ENCODE assay signal across 20 cellular contexts in genomic region chr13:40341086-40341471, GRCh38.
DNase-seq lines count a peak whose midpoint lies in the region; FAIRE-seq and TF ChIP-seq lines count a peak whose summit lies in the region.
"Had no signal": no experiment of that assay in that cellular context is flagged by ENCODE, and none has a peak within 500 bp of the region (broad histone marks: within the 10 kb centered on the region; RNA-seq: fewer than 3 reads in every experiment).

No MANE protein-coding gene starts in this region.

- H3K79me1 ChIP-seq in mesenchymal stem cell (replicated peaks; ENCODE audit: low read length, poor library complexity, severe bottlenecking) = no peaks in the 10 kb centered on the region

- H2BK120ac ChIP-seq in mesenchymal stem cell (ENCODE audit: low read depth, low read length) = no peak overlapping the region

- H3K14ac ChIP-seq in mesenchymal stem cell (ENCODE audit: low read length in 2 of 2) = no peak overlapping the region

- FAIRE-seq in urothelium cell line (lab: Jason Lieb, UNC) = no peak

- H2BK5ac ChIP-seq in mesenchymal stem cell (ENCODE audit: low read depth, low read length, poor library complexity, severe bottlenecking) = no peak overlapping the region

- TF ChIP-seq CTCF in choroid plexus epithelial cell (conservative IDR thresholded peaks at IDR 0.05; ENCODE audit: low read depth, low read length) (no peak), sigmoid colon (IDR thresholded peaks at IDR 0.05) (no peak)

- H3K23ac ChIP-seq in mesenchymal stem cell (ENCODE audit: low read length in 2 of 2) = no peak overlapping the region

- H3K36me3 ChIP-seq in HUES6 (ENCODE audit: control insufficient read depth, insufficient read depth, low read length) (no peaks in the 10 kb centered on the region), mesenchymal stem cell (ENCODE audit: control insufficient read depth in 1 of 2, insufficient read depth in 2 of 2, low read depth in 1 of 2, low read length in 2 of 2) (no peaks in the 10 kb centered on the region), sigmoid colon (no peaks in the 10 kb centered on the region)
- H3K36me3 ChIP-seq: esophagus squamous epithelium, suprapubic skin had no signal

- H4K8ac ChIP-seq in mesenchymal stem cell (ENCODE audit: low read length) = no peak overlapping the region

- H3K4me2 ChIP-seq in mesenchymal stem cell (ENCODE audit: low read length, poor library complexity, severe bottlenecking) = no peak overlapping the region

- DNase-seq in choroid plexus epithelial cell (ENCODE audit: low read depth) = peak; percentile 56
- no peak for DNase-seq in mesenchymal stem cell
- no peak for DNase-seq in sigmoid colon
- DNase-seq in DMS 273 treated with DMSO at 0.1 percent for 48 hours (lab: John Stamatoyannopoulos, UW) = no peak
- DNase-seq in activated gamma-delta T cell treated with Interleukin-2 at 50 U/mL for 16 hours = no peak
- no peak for DNase-seq in urothelium cell line (ENCODE audit: low spot score)
- no peak for DNase-seq in activated CD4-positive, alpha-beta T cell treated with anti-CD3 and anti-CD28 coated beads for 48 hours
- DNase-seq: activated CD4-positive, alpha-beta T cell treated with anti-CD3 and anti-CD28 coated beads for 1 hour; activated naive CD4-positive, alpha-beta T cell treated with anti-CD3 and anti-CD28 coated beads, Interleukin-2, amount 10 ng/mL, durations not matched to agents 7 days and 5 days; activated T-cell treated with anti-CD3 and anti-CD28 coated beads, Interleukin-2, amount 50 U/mL, for 48 hours; anterior cingulate cortex; effector CD4-positive, alpha-beta T cell; esophagus squamous epithelium; GDM1; H9; MV-4-11; NCI-H774 had no signal

- no peak overlapping the region for H2BK15ac ChIP-seq in mesenchymal stem cell (ENCODE audit: low read depth, poor library complexity, severe bottlenecking)

- no peak overlapping the region for H3K9ac ChIP-seq in HUES6 (ENCODE audit: low read length)
- H3K9ac ChIP-seq in mesenchymal stem cell (ENCODE audit: low read length) = no peak overlapping the region

- H2BK12ac ChIP-seq in mesenchymal stem cell (ENCODE audit: low read length in 2 of 2) = no peak overlapping the region

- H3K9me3 ChIP-seq in HUES6 (ENCODE audit: control insufficient read depth, insufficient read depth, low read depth, low read length) (no peaks in the 10 kb centered on the region; the same call in 1 of the 2 replicates), mesenchymal stem cell (ENCODE audit: control insufficient read depth, low read length) (no peaks in the 10 kb centered on the region), sigmoid colon (no peaks in the 10 kb centered on the region)
- H3K9me3 ChIP-seq: esophagus squamous epithelium, suprapubic skin had no signal

- intact Hi-C loops in sigmoid colon (cut with DNase I) = no loop called here

- H3K27me3 ChIP-seq in HUES6 (ENCODE audit: control insufficient read depth, insufficient read depth, low read length) (no peaks in the 10 kb centered on the region), mesenchymal stem cell (ENCODE audit: control insufficient read depth in 1 of 2, insufficient read depth in 1 of 2, low read length in 2 of 2) (no peaks in the 10 kb centered on the region), sigmoid colon (no peaks in the 10 kb centered on the region)
- H3K27me3 ChIP-seq: suprapubic skin had no signal

- no peak overlapping the region for H4K91ac ChIP-seq in mesenchymal stem cell (ENCODE audit: low read length)

- peak overlapping the region; percentile 35; the same call in 1 of the 2 replicates for H3K27ac ChIP-seq in HUES6 (ENCODE audit: low read depth, low read length)
- H3K27ac ChIP-seq in mesenchymal stem cell (ENCODE audit: low read length, poor library complexity, severe bottlenecking) = peak overlapping the region; percentile 82
- H3K27ac ChIP-seq in sigmoid colon = peak overlapping the region in 3 of 4 donors; percentile 5 to 43 (median 31)
- H3K27ac ChIP-seq: C4-2B, esophagus squamous epithelium, suprapubic skin had no signal

- H3K4ac ChIP-seq in mesenchymal stem cell (ENCODE audit: low read depth in 1 of 2, low read length in 2 of 2) = no peak overlapping the region

- no peak for TF ChIP-seq POLR2A in sigmoid colon (IDR thresholded peaks at IDR 0.05)

- WGBS in mesenchymal stem cell = no CpG with 5 or more reads among the region's 1 CpG
- WGBS in sigmoid colon, 2 donors = 71 to 74% methylated on average over 1 of the region's 1 CpG

- no peak overlapping the region for H2AFZ ChIP-seq in mesenchymal stem cell (ENCODE audit: low read depth, low read length)

- H3K4me1 ChIP-seq in HUES6 (ENCODE audit: control insufficient read depth, insufficient read depth, low read length) (peaks cover 40% of the 10 kb centered on the region), mesenchymal stem cell (ENCODE audit: control insufficient read depth, insufficient read depth, low read depth, low read length) (peaks cover 6% of the 10 kb centered on the region), sigmoid colon (peaks cover 0 to 37% (median 27%) of the 10 kb centered on the region in 4 donors)
- H3K4me1 ChIP-seq: suprapubic skin had no signal

- no peak overlapping the region for H3K18ac ChIP-seq in mesenchymal stem cell (ENCODE audit: low read depth in 1 of 2, low read length in 2 of 2)

- H3K4me3 ChIP-seq in HUES6 (ENCODE audit: low read depth, low read length) (no peak overlapping the region), choroid plexus epithelial cell (ENCODE audit: low read depth, low read length) (no peak overlapping the region), mesenchymal stem cell (ENCODE audit: insufficient read depth in 1 of 2, low read depth in 1 of 2, low read length in 2 of 2) (no peak overlapping the region), sigmoid colon (no peak overlapping the region)
- H3K4me3 ChIP-seq: esophagus squamous epithelium, suprapubic skin had no signal

- no peak for TF ChIP-seq EP300 in sigmoid colon (IDR thresholded peaks at IDR 0.05)

- no peak overlapping the region for H2AK5ac ChIP-seq in mesenchymal stem cell (ENCODE audit: low read length, severe bottlenecking)

Comparison
In these comparisons a context has a peak if more than half of its experiments do, and no peak if none do; other contexts are left out.
1. H3K27ac ChIP-seq: peak in every context shown above with its lines; median percentile 82 in mesenchymal stem cell; 35 in HUES6; 31 in sigmoid colon.